ENCODE assay signal across 9 cellular contexts in the genomic region with DNA sequence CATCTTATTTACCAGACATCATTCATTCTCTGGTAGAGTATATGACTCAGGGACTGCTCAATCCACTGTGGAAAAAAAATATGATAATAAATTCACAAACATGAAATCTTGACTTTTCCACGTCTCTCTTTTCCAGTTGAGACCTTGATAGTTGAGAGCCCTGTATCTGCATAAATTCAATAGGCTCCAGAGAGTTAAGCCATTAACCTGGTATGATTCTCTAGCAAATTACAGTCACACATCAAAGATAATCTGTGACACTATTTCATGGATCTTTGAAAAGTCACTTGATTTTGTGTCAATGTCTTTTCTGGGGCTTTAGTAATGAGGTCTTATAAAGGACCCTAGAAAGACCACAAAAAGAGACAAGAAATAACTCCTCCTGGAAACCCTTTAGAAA.
"Had no signal": no experiment of that assay in that cellular context is flagged by ENCODE, and none has a peak within 500 bp of the region (broad histone marks: within the 10 kb centered on the region; RNA-seq: fewer than 3 reads in every experiment).

No MANE protein-coding gene starts in this region.

- DNase-seq: GM23248, GOT3, H7, H9, HCEC 1CT, HFFc6 had no signal

- ATAC-seq: GM23338, HCT116 had no signal

- H2AFZ ChIP-seq: GM23248, GM23338 had no signal

- H3K27ac ChIP-seq: GM23248 had no signal

- H3K4me3 ChIP-seq: GM23248, GM23338, HAP-1 had no signal

- H3K9me3 ChIP-seq: HAP-1 had no signal

- H3K4me2 ChIP-seq: GM23338 had no signal

- H3K4me1 ChIP-seq: HAP-1 had no signal

- H3K9ac ChIP-seq: GM23248 had no signal

- H3K36me3 ChIP-seq: HAP-1 had no signal
